9 cellular contexts compared by ENCODE assay signal in the genomic region with DNA sequence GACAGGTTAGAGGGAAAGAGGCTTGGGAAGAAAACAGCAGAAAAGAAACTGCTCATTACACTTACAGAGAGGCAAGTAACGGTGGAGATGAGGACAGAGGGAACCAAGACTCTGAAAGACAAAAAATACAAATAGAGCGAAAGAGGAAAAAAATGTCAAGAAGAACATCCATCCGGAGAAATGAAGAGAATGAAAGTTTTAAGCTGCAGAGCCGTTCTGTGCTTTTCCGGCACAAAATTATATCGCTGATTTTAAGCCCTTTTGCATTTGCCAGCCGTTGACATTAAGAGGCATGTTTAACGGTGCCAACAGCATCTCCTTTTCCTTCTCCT. TPM values are rescaled to one million over a fixed set of nuclear protein-coding genes. Genes with fewer than 3 reads are reported as not detected.
DNase-seq lines count a peak whose midpoint lies in the region; ATAC-seq, FAIRE-seq and TF ChIP-seq lines count a peak whose summit lies in the region.
"Had no signal": no experiment of that assay in that cellular context is flagged by ENCODE, and none has a peak within 500 bp of the region (broad histone marks: within the 10 kb centered on the region; RNA-seq: fewer than 3 reads in every experiment).

No MANE protein-coding gene starts in this region.

- RAD21 ChIA-PET in GM12878 (lab: Charles Lee; ENCODE audit: unreplicated experiment): no interaction called here

- in situ Hi-C loops in GM12878 (cut with MboI): loop anchor here (25.0 kb wide), 1 partner anchor 1788 kb away; no protein-coding TSS in a partner anchor

- no peak overlapping the region for H3K14ac ChIP-seq in mesenchymal stem cell (ENCODE audit: low read length in 2 of 2)

- FAIRE-seq in GM12878 (lab: Jason Lieb, UNC): no peak

- no peaks in the 10 kb centered on the region for H3K79me1 ChIP-seq in mesenchymal stem cell (replicated peaks; ENCODE audit: low read length, poor library complexity, severe bottlenecking)

- H3K4me1 Mint-ChIP-seq in activated T-cell treated with anti-CD3 and anti-CD28 coated beads, Interleukin-2, amount 50 U/mL, for 4 hours (ENCODE audit: low read depth): peaks cover 11% of the 10 kb centered on the region

- no peaks in the 10 kb centered on the region for H3K4me1 ChIP-seq in GM12878 (ENCODE audit: control insufficient read depth, insufficient read depth, low read length)
- peaks cover 26% of the 10 kb centered on the region for H3K4me1 ChIP-seq in mesenchymal stem cell (ENCODE audit: control insufficient read depth, insufficient read depth, low read depth, low read length)
- H3K4me1 ChIP-seq in thymus (ENCODE audit: control insufficient read depth, insufficient read depth, low read length): peaks cover 15% of the 10 kb centered on the region

- H2AFZ ChIP-seq in GM12878 (ENCODE audit: control insufficient read depth, low read depth, low read length) (no peak overlapping the region), mesenchymal stem cell (ENCODE audit: low read depth, low read length) (no peak overlapping the region)

- H2AK5ac ChIP-seq in mesenchymal stem cell (ENCODE audit: low read length, severe bottlenecking): no peak overlapping the region

- H3K23ac ChIP-seq in mesenchymal stem cell (ENCODE audit: low read length in 2 of 2): no peak overlapping the region

- no peaks in the 10 kb centered on the region for H3K9me3 Mint-ChIP-seq in activated T-cell treated with anti-CD3 and anti-CD28 coated beads, Interleukin-2, amount 50 U/mL, for 4 hours

- no peaks in the 10 kb centered on the region; the same call in 1 of the 3 replicates for H3K9me3 ChIP-seq in GM12878 (replicated peaks; ENCODE audit: control insufficient read depth, insufficient read depth, low read length)
- H3K9me3 ChIP-seq in mesenchymal stem cell (ENCODE audit: control insufficient read depth, low read length): no peaks in the 10 kb centered on the region
- H3K9me3 ChIP-seq in thymus (ENCODE audit: control insufficient read depth): peaks cover 1% of the 10 kb centered on the region

- no peak overlapping the region for H2BK120ac ChIP-seq in mesenchymal stem cell (ENCODE audit: low read depth, low read length)

- no peak overlapping the region for H2BK12ac ChIP-seq in mesenchymal stem cell (ENCODE audit: low read length in 2 of 2)

- H3K4me3 ChIP-seq in GM12878 (no peak overlapping the region), mesenchymal stem cell (ENCODE audit: insufficient read depth in 1 of 2, low read depth in 1 of 2, low read length in 2 of 2) (peak overlapping the region in 1 of 2 experiments; percentile 85), thymus (ENCODE audit: low read length) (peak overlapping the region; percentile 40)

- TF ChIP-seq CTCF in GM12878 (IDR thresholded peaks at IDR 0.05 in 2 of 3, conservative IDR thresholded peaks at IDR 0.05 in 1 of 3; ENCODE audit: control insufficient read depth in 2 of 3, extremely low read depth in 1 of 3, insufficient read depth in 1 of 3, low read depth in 3 of 3, low read length in 3 of 3) (no peak), GM10266 (IDR thresholded peaks at IDR 0.05; ENCODE audit: control insufficient read depth, insufficient read depth, low read depth, missing control alignments) (no peak)

- H2BK15ac ChIP-seq in mesenchymal stem cell (ENCODE audit: low read depth, poor library complexity, severe bottlenecking): no peak overlapping the region

- H4K8ac ChIP-seq in mesenchymal stem cell (ENCODE audit: low read length): no peak overlapping the region

- H3K4me2 ChIP-seq in GM12878 (ENCODE audit: control insufficient read depth, insufficient read depth) (peak overlapping the region; percentile 33), mesenchymal stem cell (ENCODE audit: low read length, poor library complexity, severe bottlenecking) (peak overlapping the region; percentile 95)

- TF ChIP-seq RAD21 in GM12878 (IDR thresholded peaks at IDR 0.05; ENCODE audit: insufficient read depth, low read depth, low read length): no peak

- no peak for TF ChIP-seq POLR2A in GM12878 (IDR thresholded peaks at IDR 0.05; ENCODE audit: low read depth, low read length)

- no peak overlapping the region for H2BK5ac ChIP-seq in mesenchymal stem cell (ENCODE audit: low read depth, low read length, poor library complexity, severe bottlenecking)

- BruUV-seq in GM12878 (replicated peaks; lab: Mats Ljungman, UMichigan): no TSS peak

- no peaks in the 10 kb centered on the region for H3K79me2 ChIP-seq in GM12878 (ENCODE audit: control insufficient read depth, insufficient read depth, low read length)

- H3K27me3 Mint-ChIP-seq in activated T-cell treated with anti-CD3 and anti-CD28 coated beads, Interleukin-2, amount 50 U/mL, for 4 hours (ENCODE audit: low read depth): peaks cover 67% of the 10 kb centered on the region

- intact Hi-C loops in GM12878 (cut with micrococcal nuclease; ENCODE audit: unreplicated experiment): loop anchor here (5.0 kb wide), 2 partner anchors 333 to 1758 kb away; no protein-coding TSS in a partner anchor

- H3K4me3 Mint-ChIP-seq in activated T-cell treated with anti-CD3 and anti-CD28 coated beads, Interleukin-2, amount 50 U/mL, for 4 hours: peak overlapping the region; percentile 45

- SMC1A ChIA-PET in GM12878 (lab: Charles Lee; ENCODE audit: uncharacterized antibody, unreplicated experiment): no interaction called here

- no peak for ATAC-seq in activated T-cell treated with anti-CD3 and anti-CD28 coated beads, Interleukin-2, amount 50 U/mL, for 4 hours
- ATAC-seq in GM12878: no peak
- ATAC-seq in GM19455 (IDR thresholded peaks at IDR 0.05; ENCODE audit: unreplicated experiment): no peak

- CTCF ChIA-PET in GM12878 (lab: Yijun Ruan, JAX): no interaction called here

- H3K4ac ChIP-seq in mesenchymal stem cell (ENCODE audit: low read depth in 1 of 2, low read length in 2 of 2): no peak overlapping the region

- no peak for DNase-seq in activated T-cell treated with anti-CD3 and anti-CD28 coated beads, Interleukin-2, amount 50 U/mL, for 4 hours
- no peak for DNase-seq in activated T-cell treated with anti-CD3 and anti-CD28 coated beads, Interleukin-2, amount 50 U/mL, for 48 hours
- DNase-seq in GM12878 (ENCODE audit: low read depth, low spot score) (no peak), mesenchymal stem cell (no peak), NCI-H345 treated with DMSO at 0.1 percent for 48 hours (lab: John Stamatoyannopoulos, UW; ENCODE audit: unreplicated experiment) (no peak), GM10266 (ENCODE audit: extremely low spot score) (no peak)

- H3K36me3 ChIP-seq in GM12878 (ENCODE audit: control insufficient read depth in 2 of 2, insufficient read depth in 2 of 2, low read length in 1 of 2) (no peaks in the 10 kb centered on the region), mesenchymal stem cell (ENCODE audit: control insufficient read depth in 1 of 2, insufficient read depth in 2 of 2, low read depth in 1 of 2, low read length in 2 of 2) (no peaks in the 10 kb centered on the region), thymus (ENCODE audit: control insufficient read depth, insufficient read depth) (no peaks in the 10 kb centered on the region)

- no peak overlapping the region for H3K18ac ChIP-seq in mesenchymal stem cell (ENCODE audit: low read depth in 1 of 2, low read length in 2 of 2)

- no peaks in the 10 kb centered on the region for H4K20me1 ChIP-seq in GM12878 (ENCODE audit: control insufficient read depth, insufficient read depth)

- peaks cover 9 to 18% of the 10 kb centered on the region in 2 experiments for H3K27me3 ChIP-seq in GM12878 (replicated peaks in 1 of 2; ENCODE audit: control insufficient read depth in 2 of 2, insufficient read depth in 2 of 2, low read length in 1 of 2)
- peaks cover 13 to 92% of the 10 kb centered on the region in 2 experiments for H3K27me3 ChIP-seq in mesenchymal stem cell (ENCODE audit: control insufficient read depth in 1 of 2, insufficient read depth in 1 of 2, low read length in 2 of 2)
- H3K27me3 ChIP-seq in thymus (ENCODE audit: control insufficient read depth, insufficient read depth): peaks cover 77% of the 10 kb centered on the region

- no peak overlapping the region for H3K9ac ChIP-seq in GM12878 (ENCODE audit: control insufficient read depth, insufficient read depth, low read length)
- peak overlapping the region; percentile 54 for H3K9ac ChIP-seq in mesenchymal stem cell (ENCODE audit: low read length)

- H3K27ac ChIP-seq in GM12878 (ENCODE audit: control insufficient read depth, insufficient read depth): no peak overlapping the region
- no peak overlapping the region for H3K27ac ChIP-seq in mesenchymal stem cell (ENCODE audit: low read length, poor library complexity, severe bottlenecking)
- H3K27ac ChIP-seq in thymus (ENCODE audit: low read depth): no peak overlapping the region

- no peak for TF ChIP-seq EP300 in GM12878 (IDR thresholded peaks at IDR 0.05; ENCODE audit: borderline replicate concordance in 1 of 2, control insufficient read depth in 1 of 2, low read depth in 2 of 2, low read length in 2 of 2)

- no peak overlapping the region for H4K91ac ChIP-seq in mesenchymal stem cell (ENCODE audit: low read length)

- POLR2A ChIA-PET in GM12878 (lab: Charles Lee): no interaction called here

- H3K36me3 Mint-ChIP-seq in activated T-cell treated with anti-CD3 and anti-CD28 coated beads, Interleukin-2, amount 50 U/mL, for 4 hours (ENCODE audit: insufficient read depth): no peaks in the 10 kb centered on the region

- 54% methylated on average over 8 of the region's 8 CpGs for WGBS in GM12878 (ENCODE audit: insufficient coverage, insufficient replicate concordance, low lambda C conversion rate, missing lambda C conversion rate)
- 9% methylated on average over 8 of the region's 8 CpGs for WGBS in mesenchymal stem cell
- 6% methylated on average over 8 of the region's 8 CpGs for WGBS in thymus

TF ChIP-seq in GM12878, 131 proteins besides CTCF, POLR2A, EP300 and RAD21 (continues in another document):
- no peak for TF ChIP-seq PAX8 (IDR thresholded peaks at IDR 0.05)
- no peak for TF ChIP-seq SMAD5 (IDR thresholded peaks at IDR 0.05; ENCODE audit: low read depth)

RNA-seq across cellular contexts. Expression of a gene that starts 0.2 kb away (rescaled TPM):
- total RNA-seq in activated T-cell treated with anti-CD3 and anti-CD28 coated beads, Interleukin-2, amount 50 U/mL, for 4 hours: not detected
- total RNA-seq in GM12878 (2013; cell fraction: nucleolus; rRNA removed): not detected in 2 replicates
- not detected in 2 replicates for total RNA-seq in GM12878 (2014; rRNA removed)
- not detected in 2 replicates for total RNA-seq in GM12878 (2014; rRNA removed; fragmentation: Illumina TruSeq; extraction: Trizol)
- total RNA-seq in GM12878 (2021): not detected in 2 replicates
- polyA plus RNA-seq in GM12878 (2011; ENCODE audit: low read depth): not detected
- polyA plus RNA-seq in GM12878 (2011; rRNA removed): 0.17 and 0.38 TPM in 2 replicates
- 0.10 and 0.23 TPM in 2 replicates for polyA plus RNA-seq in GM12878 (2011; cell fraction: cytosol; rRNA removed)
- polyA plus RNA-seq in GM12878 (2011; cell fraction: nucleus; rRNA removed): 0.13 and 0.25 TPM in 2 replicates
- not detected in 2 replicates for polyA plus RNA-seq in GM12878 (2012)
- 0.01 TPM in 1 of 2 replicates, not detected in the other for polyA plus RNA-seq in GM12878 (2014; fragmentation: Illumina TruSeq; extraction: Trizol)
- polyA plus RNA-seq in GM12878 (2014; fragmentation: Nextera tagmentation; extraction: Ambion mirVana): under 1 TPM; under 0.01 to 0.02 TPM
- polyA plus RNA-seq in GM12878 (2014; rRNA removed): 0.04 TPM in 1 of 2 replicates, not detected in the other
- polyA plus RNA-seq in GM12878 (2016; fragmentation: Nextera tagmentation; extraction: Ambion mirVana): not detected
- 0.07 and 0.82 TPM in 2 replicates for polyA minus RNA-seq in GM12878 (2011; rRNA and poly(A)+ RNA removed)
- not detected in 2 replicates for polyA minus RNA-seq in GM12878 (2011; cell fraction: cytosol; rRNA and poly(A)+ RNA removed)
- 0.24 and 0.77 TPM in 2 replicates for polyA minus RNA-seq in GM12878 (2011; cell fraction: nucleus; rRNA and poly(A)+ RNA removed)
- polyA plus RNA-seq in mesenchymal stem cell (2013, experiment 1 of 2): 4.5 TPM
- polyA plus RNA-seq in mesenchymal stem cell (2013, experiment 2 of 2): 4.5 TPM
- polyA plus RNA-seq in thymus: 0.11 TPM
- total RNA-seq: CD4-positive, CD25-positive, alpha-beta regulatory T cell had no signal
- polyA plus RNA-seq: CD4-positive, CD25-positive, alpha-beta regulatory T cell had no signal
